9 cellular contexts compared by ENCODE assay signal in the genomic region with DNA sequence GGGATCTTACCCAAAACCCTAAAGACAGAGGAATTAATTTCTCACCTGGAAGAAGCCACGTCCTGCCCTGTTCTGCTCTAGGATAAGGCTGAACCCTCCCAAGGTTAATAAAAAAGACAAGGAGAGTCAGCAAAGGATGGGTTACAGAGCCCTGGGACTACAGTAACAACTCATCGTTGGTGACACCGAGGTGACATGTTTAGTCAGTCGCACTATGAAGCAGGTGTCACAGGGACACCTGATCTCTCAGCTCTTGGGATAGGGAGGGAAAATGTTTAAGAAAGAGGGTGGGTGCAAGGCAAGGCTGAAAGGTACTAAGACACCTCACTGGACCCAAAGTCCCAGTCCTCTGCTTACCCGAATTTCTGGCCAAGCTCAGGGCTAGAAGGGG. TPM values are rescaled to one million over a fixed set of nuclear protein-coding genes. Genes with fewer than 3 reads are reported as not detected.
A peak's percentile ranks its signal among the peaks of the same experiment; 100 is the strongest.
DNase-seq lines count a peak whose midpoint lies in the region; TF ChIP-seq lines count a peak whose summit lies in the region.
"Had no signal": no experiment of that assay in that cellular context is flagged by ENCODE, and none has a peak within 500 bp of the region (broad histone marks: within the 10 kb centered on the region; RNA-seq: fewer than 3 reads in every experiment).

No MANE protein-coding gene starts in this region.

- H3K27ac Mint-ChIP-seq in Caco-2 (ENCODE audit: unreplicated experiment) = peak overlapping the region; percentile 63
- H3K27ac Mint-ChIP-seq in progenitor cell of endocrine pancreas = peak overlapping the region; percentile 47

- no peaks in the 10 kb centered on the region for H3K27me3 Mint-ChIP-seq in Caco-2 (ENCODE audit: insufficient read depth, unreplicated experiment)
- H3K27me3 Mint-ChIP-seq in progenitor cell of endocrine pancreas = peaks cover 10% of the 10 kb centered on the region

- H3K9me3 Mint-ChIP-seq in Caco-2 (ENCODE audit: unreplicated experiment) (peaks cover 9% of the 10 kb centered on the region), progenitor cell of endocrine pancreas (ENCODE audit: low read depth) (no peaks in the 10 kb centered on the region)

- H3K27me3 ChIP-seq in Caco-2 (replicated peaks; ENCODE audit: control insufficient read depth, insufficient read depth, low read length) (no peaks in the 10 kb centered on the region), WERI-Rb-1 (ENCODE audit: insufficient read depth, low read depth, severe bottlenecking) (no peaks in the 10 kb centered on the region)

- H3K9me3 ChIP-seq in Caco-2 (no peaks in the 10 kb centered on the region; the same call in 1 of the 2 replicates), WERI-Rb-1 (ENCODE audit: severe bottlenecking) (no peaks in the 10 kb centered on the region)

- H3K36me3 ChIP-seq in Caco-2 (ENCODE audit: control insufficient read depth, insufficient read depth, low read length) (peaks cover 6% of the 10 kb centered on the region), WERI-Rb-1 (no peaks in the 10 kb centered on the region)

- POLR2A ChIA-PET in Caco-2 (lab: Charles Lee) = interaction anchor here (0.8 kb wide), 1 partner anchor 15 kb away, joined by 8 read pairs; no protein-coding TSS in a partner anchor

- no peak for TF ChIP-seq CTCF in Caco-2 (IDR thresholded peaks at IDR 0.05; ENCODE audit: insufficient read depth in 1 of 2, low read depth in 1 of 2, low read length in 1 of 2, severe bottlenecking in 1 of 2, unreplicated experiment in 1 of 2)
- TF ChIP-seq CTCF in WERI-Rb-1 (IDR thresholded peaks at IDR 0.05; ENCODE audit: low read depth, low read length) = no peak
- TF ChIP-seq CTCF in foreskin fibroblast (IDR thresholded peaks at IDR 0.05; ENCODE audit: low read depth, low read length) = no peak
- no peak for TF ChIP-seq CTCF in progenitor cell of endocrine pancreas (IDR thresholded peaks at IDR 0.05; ENCODE audit: unreplicated experiment)

- peaks cover 10% of the 10 kb centered on the region; the same call in 1 of the 2 replicates for H3K4me1 ChIP-seq in Caco-2

- intact Hi-C loops in Caco-2 (cut with micrococcal nuclease; ENCODE audit: unreplicated experiment) = loop anchor here (1.0 kb wide), 1 partner anchor 15 kb away; no protein-coding TSS in a partner anchor

- CTCF ChIA-PET in Caco-2 (lab: Charles Lee) = no interaction called here

- H3K4me1 Mint-ChIP-seq in Caco-2 (ENCODE audit: low read depth, unreplicated experiment) = peaks cover 13% of the 10 kb centered on the region
- H3K4me1 Mint-ChIP-seq in progenitor cell of endocrine pancreas (ENCODE audit: low read depth) = peaks cover 22% of the 10 kb centered on the region

- H3K27ac ChIP-seq in WERI-Rb-1 = no peak overlapping the region

- peak overlapping the region; percentile 55 for H3K4me3 ChIP-seq in Caco-2 (ENCODE audit: low read depth, low read length)
- H3K4me3 ChIP-seq in WERI-Rb-1 (ENCODE audit: low read depth, low read length) = peak overlapping the region; percentile 63
- H3K4me3 ChIP-seq in foreskin fibroblast (ENCODE audit: low read depth in 1 of 2, low read length in 2 of 2) = peak overlapping the region; percentile 70 to 78

- no TSS peak for BruUV-seq in Caco-2 (replicated peaks; lab: Mats Ljungman, UMichigan)

- H3K4me3 Mint-ChIP-seq in Caco-2 (ENCODE audit: unreplicated experiment) (peak overlapping the region; percentile 89), progenitor cell of endocrine pancreas (ENCODE audit: low read depth) (peak overlapping the region; percentile 83)

- DNase-seq in Caco-2 (no peak), WERI-Rb-1 (no peak), foreskin fibroblast (no peak), progenitor cell of endocrine pancreas (ENCODE audit: low spot score, unreplicated experiment) (no peak), NCI-H2227 (lab: John Stamatoyannopoulos, UW; ENCODE audit: unreplicated experiment) (no peak), SIG-M5 (lab: John Stamatoyannopoulos, UW) (no peak), NCI-H524 treated with DMSO at 0.1 percent for 48 hours (lab: John Stamatoyannopoulos, UW) (no peak)
- no peak for DNase-seq in stimulated activated CD4-positive, alpha-beta T cell treated with anti-CD3 and anti-CD28 coated beads, Interleukin-4, amount 100 ng/mL, for 4 hours
- DNase-seq: NCI-H187 had no signal

- H3K36me3 Mint-ChIP-seq in Caco-2 (ENCODE audit: insufficient read depth, unreplicated experiment) (peaks cover 22% of the 10 kb centered on the region), progenitor cell of endocrine pancreas (ENCODE audit: insufficient read depth) (no peaks in the 10 kb centered on the region)

RNA-seq across cellular contexts. Expression of a gene that starts 0.6 kb away (rescaled TPM):
- total RNA-seq in Caco-2 (2022) (43.4 and 44.7 TPM in 2 replicates), progenitor cell of endocrine pancreas (15.9 and 17.5 TPM in 2 replicates)
